2 cellular contexts compared by ENCODE assay signal in the genomic region with DNA sequence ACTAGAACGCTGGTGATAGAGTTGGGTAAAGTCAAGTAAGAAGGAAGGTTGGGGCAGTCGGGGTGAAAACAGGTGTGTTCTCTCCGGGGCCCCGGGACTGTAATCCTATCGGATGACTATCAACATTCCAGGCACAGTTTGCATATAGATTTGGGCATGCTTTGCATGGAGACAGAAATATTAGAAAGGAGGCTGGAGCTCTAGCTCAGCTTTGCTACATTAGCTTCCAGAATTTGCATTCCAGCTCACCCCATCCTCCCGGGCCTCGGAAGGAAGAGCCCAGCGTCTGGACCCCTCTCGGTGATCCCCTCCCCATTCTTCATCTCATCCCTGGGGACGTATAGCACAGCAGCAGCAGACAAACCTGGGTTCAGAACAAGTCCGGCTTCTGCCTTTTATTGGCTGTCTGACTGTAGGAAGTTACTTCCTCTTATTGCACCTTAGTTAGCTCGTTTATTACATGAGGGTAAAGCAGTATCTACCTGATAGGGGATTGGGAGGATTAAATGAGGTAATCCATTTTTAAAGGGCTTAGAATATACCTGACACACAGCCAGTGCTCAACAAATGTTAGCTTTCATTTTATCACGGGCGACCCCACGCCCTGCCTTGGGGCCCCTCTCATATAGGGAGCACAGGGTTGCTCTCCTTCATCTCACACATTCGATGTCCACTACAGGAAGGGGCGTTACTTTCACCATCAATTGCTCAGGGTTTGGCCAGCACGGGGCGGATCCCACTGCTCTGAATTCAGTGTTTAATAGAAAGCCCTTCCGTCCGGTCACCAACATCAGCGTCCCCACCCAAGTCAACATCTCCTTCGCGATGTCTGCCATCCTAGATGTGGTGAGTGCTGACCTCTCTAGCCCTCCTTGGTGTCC.
TF ChIP-seq lines count a peak whose summit lies in the region.

No MANE protein-coding gene starts in this region.

TF ChIP-seq in A549, 52 proteins besides CTCF, POLR2A, EP300 and RAD21 (continued from another document):
- TF ChIP-seq, protein P1, sequence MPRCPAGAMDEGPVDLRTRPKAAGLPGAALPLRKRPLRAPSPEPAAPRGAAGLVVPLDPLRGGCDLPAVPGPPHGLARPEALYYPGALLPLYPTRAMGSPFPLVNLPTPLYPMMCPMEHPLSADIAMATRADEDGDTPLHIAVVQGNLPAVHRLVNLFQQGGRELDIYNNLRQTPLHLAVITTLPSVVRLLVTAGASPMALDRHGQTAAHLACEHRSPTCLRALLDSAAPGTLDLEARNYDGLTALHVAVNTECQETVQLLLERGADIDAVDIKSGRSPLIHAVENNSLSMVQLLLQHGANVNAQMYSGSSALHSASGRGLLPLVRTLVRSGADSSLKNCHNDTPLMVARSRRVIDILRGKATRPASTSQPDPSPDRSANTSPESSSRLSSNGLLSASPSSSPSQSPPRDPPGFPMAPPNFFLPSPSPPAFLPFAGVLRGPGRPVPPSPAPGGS (IDR thresholded peaks at IDR 0.05), result no peak
- no peak for TF ChIP-seq HEYL (CRISPR knock-in tag; IDR thresholded peaks at IDR 0.05)
- TF ChIP-seq KDM5A (IDR thresholded peaks at IDR 0.05), result no peak
- TF ChIP-seq EHF (CRISPR knock-in tag; IDR thresholded peaks at IDR 0.05), result no peak
- TF ChIP-seq, protein P2, sequence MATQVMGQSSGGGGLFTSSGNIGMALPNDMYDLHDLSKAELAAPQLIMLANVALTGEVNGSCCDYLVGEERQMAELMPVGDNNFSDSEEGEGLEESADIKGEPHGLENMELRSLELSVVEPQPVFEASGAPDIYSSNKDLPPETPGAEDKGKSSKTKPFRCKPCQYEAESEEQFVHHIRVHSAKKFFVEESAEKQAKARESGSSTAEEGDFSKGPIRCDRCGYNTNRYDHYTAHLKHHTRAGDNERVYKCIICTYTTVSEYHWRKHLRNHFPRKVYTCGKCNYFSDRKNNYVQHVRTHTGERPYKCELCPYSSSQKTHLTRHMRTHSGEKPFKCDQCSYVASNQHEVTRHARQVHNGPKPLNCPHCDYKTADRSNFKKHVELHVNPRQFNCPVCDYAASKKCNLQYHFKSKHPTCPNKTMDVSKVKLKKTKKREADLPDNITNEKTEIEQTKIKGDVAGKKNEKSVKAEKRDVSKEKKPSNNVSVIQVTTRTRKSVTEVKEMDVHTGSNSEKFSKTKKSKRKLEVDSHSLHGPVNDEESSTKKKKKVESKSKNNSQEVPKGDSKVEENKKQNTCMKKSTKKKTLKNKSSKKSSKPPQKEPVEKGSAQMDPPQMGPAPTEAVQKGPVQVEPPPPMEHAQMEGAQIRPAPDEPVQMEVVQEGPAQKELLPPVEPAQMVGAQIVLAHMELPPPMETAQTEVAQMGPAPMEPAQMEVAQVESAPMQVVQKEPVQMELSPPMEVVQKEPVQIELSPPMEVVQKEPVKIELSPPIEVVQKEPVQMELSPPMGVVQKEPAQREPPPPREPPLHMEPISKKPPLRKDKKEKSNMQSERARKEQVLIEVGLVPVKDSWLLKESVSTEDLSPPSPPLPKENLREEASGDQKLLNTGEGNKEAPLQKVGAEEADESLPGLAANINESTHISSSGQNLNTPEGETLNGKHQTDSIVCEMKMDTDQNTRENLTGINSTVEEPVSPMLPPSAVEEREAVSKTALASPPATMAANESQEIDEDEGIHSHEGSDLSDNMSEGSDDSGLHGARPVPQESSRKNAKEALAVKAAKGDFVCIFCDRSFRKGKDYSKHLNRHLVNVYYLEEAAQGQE (IDR thresholded peaks at IDR 0.05), result no peak
- TF ChIP-seq, protein P3, sequence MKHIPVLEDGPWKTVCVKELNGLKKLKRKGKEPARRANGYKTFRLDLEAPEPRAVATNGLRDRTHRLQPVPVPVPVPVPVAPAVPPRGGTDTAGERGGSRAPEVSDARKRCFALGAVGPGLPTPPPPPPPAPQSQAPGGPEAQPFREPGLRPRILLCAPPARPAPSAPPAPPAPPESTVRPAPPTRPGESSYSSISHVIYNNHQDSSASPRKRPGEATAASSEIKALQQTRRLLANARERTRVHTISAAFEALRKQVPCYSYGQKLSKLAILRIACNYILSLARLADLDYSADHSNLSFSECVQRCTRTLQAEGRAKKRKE (CRISPR knock-in tag; IDR thresholded peaks at IDR 0.05; ENCODE audit: low read depth), result no peak
- no peak for TF ChIP-seq CHD2 (IDR thresholded peaks at IDR 0.05; ENCODE audit: low read length, partially characterized antibody)
- TF ChIP-seq ZSCAN20 (CRISPR knock-in tag; IDR thresholded peaks at IDR 0.05), result no peak
- no peak for TF ChIP-seq SMC3 (IDR thresholded peaks at IDR 0.05)
- no peak for TF ChIP-seq NFE2L2 (conservative IDR thresholded peaks at IDR 0.05; ENCODE audit: low read length)
- TF ChIP-seq FOSL2 (IDR thresholded peaks at IDR 0.05), result no peak
- TF ChIP-seq FOSL2 (CRISPR knock-in tag; IDR thresholded peaks at IDR 0.05), result no peak

TF ChIP-seq in HEK293, 187 proteins besides CTCF, POLR2A, EP300 and RAD21 (continued from another document):
- TF ChIP-seq, protein P4, sequence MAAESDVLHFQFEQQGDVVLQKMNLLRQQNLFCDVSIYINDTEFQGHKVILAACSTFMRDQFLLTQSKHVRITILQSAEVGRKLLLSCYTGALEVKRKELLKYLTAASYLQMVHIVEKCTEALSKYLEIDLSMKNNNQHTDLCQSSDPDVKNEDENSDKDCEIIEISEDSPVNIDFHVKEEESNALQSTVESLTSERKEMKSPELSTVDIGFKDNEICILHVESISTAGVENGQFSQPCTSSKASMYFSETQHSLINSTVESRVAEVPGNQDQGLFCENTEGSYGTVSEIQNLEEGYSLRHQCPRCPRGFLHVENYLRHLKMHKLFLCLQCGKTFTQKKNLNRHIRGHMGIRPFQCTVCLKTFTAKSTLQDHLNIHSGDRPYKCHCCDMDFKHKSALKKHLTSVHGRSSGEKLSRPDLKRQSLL (tag by site-specific recombination; IDR thresholded peaks at IDR 0.05), result no peak
- TF ChIP-seq BCL11A (tag by site-specific recombination; IDR thresholded peaks at IDR 0.05; ENCODE audit: low read depth) (no peak), ZSCAN16 (tag by site-specific recombination; IDR thresholded peaks at IDR 0.05) (no peak)
